In genomic region chr1:32963746-32964460, GRCh38 we compare ENCODE assay signal across 8 cellular contexts. TPM values are rescaled to one million over a fixed set of nuclear protein-coding genes. Genes with fewer than 3 reads are reported as not detected.
DNase-seq lines count a peak whose midpoint lies in the region; ATAC-seq, FAIRE-seq and TF ChIP-seq lines count a peak whose summit lies in the region.

No MANE protein-coding gene starts in this region.

- H3K36me3 ChIP-seq in testis (ENCODE audit: low read depth, missing control alignments), result no peaks in the 10 kb centered on the region

- H3K27me3 ChIP-seq in AG04450 (ENCODE audit: control insufficient read depth, insufficient read depth, low read length), result no peaks in the 10 kb centered on the region
- H3K27me3 ChIP-seq in testis, result no peaks in the 10 kb centered on the region

- CTCF ChIA-PET in AG04450 (lab: Charles Lee), result interaction anchor here (0.6 to 1.9 kb wide), 4 partner anchors 9 to 43 kb away, joined by 3 to 10 read pairs (median 4); no protein-coding TSS in a partner anchor

- POLR2A ChIA-PET in AG04450 (lab: Yijun Ruan, JAX), result interaction anchor here (0.6 to 2.3 kb wide), 11 partner anchors 9 to 122 kb away, joined by 3 to 11 read pairs (median 5); no protein-coding TSS in a partner anchor

- no peak for DNase-seq in AG04450 (ENCODE audit: low read depth, low spot score)
- peak; percentile 65 for DNase-seq in RKO (ENCODE audit: low spot score)
- DNase-seq in activated effector memory CD4-positive, alpha-beta T cell treated with Interleukin-2 at 50 U/mL for 16 hours, result peak; percentile 53
- peak; percentile 48 to 62 for DNase-seq in frontal cortex (ENCODE audit: low spot score in 2 of 2)
- DNase-seq in omental fat pad (ENCODE audit: low spot score), result no peak
- DNase-seq in testis, result peak; percentile 47

- H3K4me3 ChIP-seq in AG04450 (ENCODE audit: low read depth, low read length) (peak overlapping the region; percentile 84), testis (peak overlapping the region; percentile 80 to 87)

- TF ChIP-seq CTCF in AG04450 (IDR thresholded peaks at IDR 0.05; ENCODE audit: low read depth, low read length), result no peak
- no peak for TF ChIP-seq CTCF in omental fat pad (IDR thresholded peaks at IDR 0.05)
- no peak for TF ChIP-seq CTCF in testis (IDR thresholded peaks at IDR 0.05)

- H3K27ac ChIP-seq in AG04450 (ENCODE audit: low read depth, low read length) (no peak overlapping the region), testis (peak overlapping the region; percentile 70 to 85)

- ATAC-seq in GM18907 (IDR thresholded peaks at IDR 0.05; ENCODE audit: unreplicated experiment), result peak; percentile 35
- ATAC-seq in HG03342 (IDR thresholded peaks at IDR 0.05; ENCODE audit: unreplicated experiment), result peak; percentile 19
- ATAC-seq in omental fat pad (ENCODE audit: low FRiP score), result peak; percentile 24

- TF ChIP-seq POLR2A in testis (IDR thresholded peaks at IDR 0.05), result no peak

- WGBS in testis, 2 donors, result 0 to 1% methylated on average over 10 to 23 of the region's 78 CpGs

- FAIRE-seq in frontal cortex (lab: Jason Lieb, UNC), result no peak

- H3K9me3 ChIP-seq in AG04450 (ENCODE audit: control insufficient read depth, insufficient read depth, low read length) (no peaks in the 10 kb centered on the region), testis (no peaks in the 10 kb centered on the region)

- intact Hi-C loops in testis (cut with DNase I; ENCODE audit: low total_unique reads), result no loop called here

- peaks cover 28% of the 10 kb centered on the region for H3K4me1 ChIP-seq in testis

RNA-seq across cellular contexts. Expression of gene RNF19B, which starts 0.7 kb away (rescaled TPM):
- polyA plus RNA-seq in AG04450 (2011; rRNA removed) (8.5 and 10.1 TPM in 2 replicates), testis (ENCODE audit: insufficient read depth, low read depth, low replicate concordance) (225 TPM)
- 18.0 and 19.5 TPM in 2 replicates for polyA minus RNA-seq in AG04450 (2011; rRNA and poly(A)+ RNA removed)
- total RNA-seq in frontal cortex (37.1 TPM), omental fat pad (10 to 100 TPM; 15.0 to 38.8 (median 29.2) TPM), testis (100 to 1,000 TPM; 140 to 141 TPM)

Comparison
In these comparisons a context has a peak if more than half of its experiments do, and no peak if none do; other contexts are left out.
1. DNase-seq: peak in RKO (single experiment), activated effector memory CD4-positive, alpha-beta T cell treated with Interleukin-2 at 50 U/mL for 16 hours (single experiment), frontal cortex (2 of 2) and testis (single experiment); none in AG04450 (single experiment) and omental fat pad (single experiment).
2. Peak in every context shown above with its lines, with median percentiles within 50 percentile points of each other: ATAC-seq.